Comparison of ENCODE assay signal across 11 cellular contexts in the genomic region with DNA sequence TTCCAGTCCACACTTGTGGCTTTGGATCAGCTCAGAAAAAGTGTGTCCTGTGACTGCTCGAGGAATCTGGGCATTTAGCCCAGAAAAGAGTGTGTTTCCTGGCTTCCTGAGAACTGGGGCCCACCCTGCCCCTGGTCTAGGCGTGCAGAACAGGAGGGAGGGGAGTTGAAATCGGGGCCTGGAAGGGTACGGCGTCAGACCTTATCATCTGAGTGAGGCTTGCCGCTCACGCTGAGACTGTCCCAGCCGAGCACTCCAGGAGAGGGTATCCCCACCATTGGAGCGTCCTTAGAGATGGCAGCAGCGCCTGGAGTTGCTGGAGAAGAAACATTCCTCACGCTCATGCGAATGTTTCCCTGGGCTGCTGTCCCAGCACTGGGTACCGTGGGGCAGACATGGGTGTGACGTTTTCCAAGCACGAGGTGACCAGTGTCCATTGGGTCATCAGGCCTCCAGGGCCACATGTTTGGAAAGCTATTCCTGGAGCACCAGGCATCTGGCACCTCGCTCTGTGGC. TPM values are rescaled to one million over a fixed set of nuclear protein-coding genes. Genes with fewer than 3 reads are reported as not detected.
A peak's percentile ranks its signal among the peaks of the same experiment; 100 is the strongest.
DNase-seq lines count a peak whose midpoint lies in the region; ATAC-seq and TF ChIP-seq lines count a peak whose summit lies in the region.
"Had no signal": no experiment of that assay in that cellular context is flagged by ENCODE, and none has a peak within 500 bp of the region (broad histone marks: within the 10 kb centered on the region; RNA-seq: fewer than 3 reads in every experiment).

No MANE protein-coding gene starts in this region.

- peak overlapping the region in 1 of 2 donors; percentile 11 for H3K4me3 Mint-ChIP-seq in stimulated activated naive B cell treated with anti-CD40 and anti-IgM and Interleukin-4, amounts not matched to agents 10 μg/mL and 1 μg/mL and 100 μg/mL, for 72 hours
- no peak overlapping the region for H3K4me3 Mint-ChIP-seq in type B pancreatic cell

- peak overlapping the region; percentile 51 for H3K27ac Mint-ChIP-seq in stimulated activated naive B cell treated with anti-CD40 and anti-IgM and Interleukin-4, amounts not matched to agents 10 μg/mL and 1 μg/mL and 100 μg/mL, for 72 hours
- H3K27ac Mint-ChIP-seq in type B pancreatic cell: no peak overlapping the region

- peak overlapping the region; percentile 61 for H3K27ac ChIP-seq in GM23248
- H3K27ac ChIP-seq: WERI-Rb-1 had no signal

- no peaks in the 10 kb centered on the region for H3K9me3 ChIP-seq in GM23248 (ENCODE audit: low read depth)

- peaks cover 11% of the 10 kb centered on the region; the same call in 1 of the 2 replicates for H4K20me1 ChIP-seq in GM23248 (ENCODE audit: insufficient read depth)

- WGBS in GM23248 (ENCODE audit: low coverage in 1 of 2, low lambda C conversion rate in 2 of 2, missing lambda C conversion rate in 2 of 2), 2 experiments: 46 to 50% methylated on average over 16 of the region's 16 CpGs

- H3K79me2 ChIP-seq in GM23248 (ENCODE audit: insufficient read depth): peaks cover 100% of the 10 kb centered on the region

- peaks cover 0 to 1% of the 10 kb centered on the region in 2 donors for H3K9me3 Mint-ChIP-seq in stimulated activated naive B cell treated with anti-CD40 and anti-IgM and Interleukin-4, amounts not matched to agents 10 μg/mL and 1 μg/mL and 100 μg/mL, for 72 hours
- no peaks in the 10 kb centered on the region for H3K9me3 Mint-ChIP-seq in type B pancreatic cell

- peaks cover 20% of the 10 kb centered on the region for H3K4me1 ChIP-seq in GM23248 (ENCODE audit: insufficient read depth)

- H3F3A ChIP-seq in GM23248 (ENCODE audit: insufficient read depth): 0 out of 2 replicates have a peak, but pooled peaks cover 10% of the 10 kb centered on the region

- no peak for ATAC-seq in stimulated activated naive B cell treated with anti-CD40 and anti-IgM and Interleukin-4, amounts not matched to agents 10 μg/mL and 1 μg/mL and 100 μg/mL, for 72 hours (replicated peaks)

- H3K27me3 ChIP-seq in GM23248 (replicated peaks; ENCODE audit: insufficient read depth): no peaks in the 10 kb centered on the region

- no peak overlapping the region for H2AFZ ChIP-seq in GM23248

- TF ChIP-seq CTCF in cardiac fibroblast (IDR thresholded peaks at IDR 0.05; ENCODE audit: low read depth, low read length) (no peak), type B pancreatic cell (conservative IDR thresholded peaks at IDR 0.05) (no peak)

- peaks cover 60 to 98% of the 10 kb centered on the region in 2 donors for H3K4me1 Mint-ChIP-seq in stimulated activated naive B cell treated with anti-CD40 and anti-IgM and Interleukin-4, amounts not matched to agents 10 μg/mL and 1 μg/mL and 100 μg/mL, for 72 hours
- H3K4me1 Mint-ChIP-seq in type B pancreatic cell (ENCODE audit: unreplicated experiment): peaks cover 8% of the 10 kb centered on the region

- in situ Hi-C loops in GM23248 (cut with MboI): no loop called here

- no peak overlapping the region for H3K4me2 ChIP-seq in GM23248 (ENCODE audit: unreplicated experiment)

- H3K4me3 ChIP-seq in GM23248: no peak overlapping the region
- H3K4me3 ChIP-seq in cardiac fibroblast (replicated peaks in 1 of 2; ENCODE audit: low read depth in 2 of 2, low read length in 2 of 2): no peak overlapping the region

- 0 out of 2 replicates have a peak overlapping the region, but pooled peaks have one; percentile 39 for H3K9ac ChIP-seq in GM23248

- H3K27me3 Mint-ChIP-seq in stimulated activated naive B cell treated with anti-CD40 and anti-IgM and Interleukin-4, amounts not matched to agents 10 μg/mL and 1 μg/mL and 100 μg/mL, for 72 hours: no peaks in the 10 kb centered on the region
- no peaks in the 10 kb centered on the region for H3K27me3 Mint-ChIP-seq in type B pancreatic cell

- no peaks in the 10 kb centered on the region for H3K36me3 ChIP-seq in GM23248 (ENCODE audit: low read depth)

- H3K36me3 Mint-ChIP-seq in stimulated activated naive B cell treated with anti-CD40 and anti-IgM and Interleukin-4, amounts not matched to agents 10 μg/mL and 1 μg/mL and 100 μg/mL, for 72 hours: peaks cover 43 to 70% of the 10 kb centered on the region in 2 donors
- H3K36me3 Mint-ChIP-seq in type B pancreatic cell: no peaks in the 10 kb centered on the region

- no peaks in the 10 kb centered on the region for H3K9me2 ChIP-seq in GM23248 (ENCODE audit: insufficient read depth)

- DNase-seq in GM23248: peak; percentile 80
- DNase-seq in cardiac fibroblast (ENCODE audit: low read depth in 2 of 2): peak; percentile 82 to 99
- DNase-seq in kidney glomerular epithelial cell (lab: John Stamatoyannopoulos, UW): peak; percentile 60
- DNase-seq in stimulated activated naive B cell treated with anti-CD40 and anti-IgM and Interleukin-4, amounts not matched to agents 10 μg/mL and 1 μg/mL and 100 μg/mL, for 72 hours: no peak
- DNase-seq in stimulated activated CD4-positive, alpha-beta T cell treated with anti-CD3 and anti-CD28 coated beads, Interleukin-15, amount 100 ng/mL, for 24 hours: no peak
- DNase-seq in type B pancreatic cell (ENCODE audit: extremely low spot score, unreplicated experiment): no peak
- DNase-seq in islet precursor cell: no peak
- DNase-seq in stimulated activated CD8-positive, alpha-beta memory T cell treated with anti-CD3 and anti-CD28 coated beads, Interleukin-4, amount 100 ng/mL, for 48 hours: no peak
- DNase-seq: NCI-H1105 treated with DMSO at 0.1 percent for 48 hours, retina, WERI-Rb-1 had no signal

RNA-seq across cellular contexts. Expression of gene NEK6, which starts 22.5 kb away (rescaled TPM):
- 33.0 and 43.7 TPM in 2 replicates for total RNA-seq in GM23248 (2014; rRNA removed; shearing (Covaris generic))
- polyA plus RNA-seq in GM23248 (2016; fragmentation: Nextera tagmentation; extraction: Ambion mirVana): 69.6 and 69.7 TPM in 2 replicates
- 4.6 and 19.3 TPM in 2 replicates for total RNA-seq in type B pancreatic cell (ENCODE audit: low replicate concordance)

Comparison
In these comparisons a context has a peak if more than half of its experiments do, and no peak if none do; other contexts are left out.
1. DNase-seq: peak in GM23248 (single experiment), cardiac fibroblast (2 of 2) and kidney glomerular epithelial cell (single experiment); none in stimulated activated naive B cell treated with anti-CD40 and anti-IgM and Interleukin-4, amounts not matched to agents 10 μg/mL and 1 μg/mL and 100 μg/mL, for 72 hours (single experiment), stimulated activated CD4-positive, alpha-beta T cell treated with anti-CD3 and anti-CD28 coated beads, Interleukin-15, amount 100 ng/mL, for 24 hours (single experiment), type B pancreatic cell (single experiment), islet precursor cell (single experiment) and stimulated activated CD8-positive, alpha-beta memory T cell treated with anti-CD3 and anti-CD28 coated beads, Interleukin-4, amount 100 ng/mL, for 48 hours (single experiment).